Comparison of ENCODE assay signal across 8 cellular contexts in the genomic region with DNA sequence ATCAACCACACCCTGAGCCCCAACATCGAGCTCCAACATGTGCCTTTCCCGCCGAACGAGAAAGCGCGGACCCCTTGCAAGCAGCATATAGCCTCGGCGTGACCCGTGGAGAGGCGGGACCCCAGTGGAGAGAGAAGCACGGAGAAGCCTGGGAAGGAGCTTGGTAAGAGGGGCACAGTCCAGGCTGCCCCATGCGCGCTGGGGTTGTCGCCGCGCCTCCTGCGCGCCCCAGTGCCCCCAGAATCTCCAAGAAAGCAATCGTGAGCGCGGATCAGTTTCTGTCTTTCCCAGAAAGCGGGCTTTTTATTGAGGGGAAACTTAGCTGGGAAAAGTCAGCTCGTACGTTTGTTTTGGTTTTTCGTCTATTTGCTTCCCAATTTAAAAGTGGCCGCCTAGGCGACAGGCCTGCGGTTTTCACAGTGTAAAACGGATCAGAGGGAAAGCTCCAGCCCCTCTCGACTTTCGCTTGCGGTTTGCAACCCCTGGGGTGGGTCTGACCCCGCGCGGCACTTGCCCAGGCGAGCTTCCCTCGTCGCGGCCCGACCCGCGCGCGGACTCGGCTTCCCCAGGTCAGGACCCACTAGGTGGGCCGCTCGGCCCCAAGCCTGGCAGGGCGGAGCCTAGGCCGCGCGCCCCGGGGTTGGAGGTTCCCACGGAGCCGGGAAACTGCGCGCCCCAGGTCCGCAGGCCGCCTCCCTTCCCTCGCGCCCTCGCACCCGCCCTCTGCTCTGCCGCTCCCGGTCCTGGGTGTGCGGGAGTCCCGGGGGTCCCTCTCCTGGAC. TPM values are rescaled to one million over a fixed set of nuclear protein-coding genes. Genes with fewer than 3 reads are reported as not detected.
DNase-seq lines count a peak whose midpoint lies in the region; ATAC-seq and TF ChIP-seq lines count a peak whose summit lies in the region.

No MANE protein-coding gene starts in this region.

- H3K27me3 ChIP-seq in upper lobe of left lung = peaks cover 0 to 12% (median 2%) of the 10 kb centered on the region in 4 donors

- H3K4me1 ChIP-seq in mesodermal cell (ENCODE audit: control insufficient read depth, insufficient read depth, low read length, poor library complexity, severe bottlenecking) (peaks cover 23% of the 10 kb centered on the region), upper lobe of left lung (peaks cover 24 to 39% (median 27%) of the 10 kb centered on the region in 4 donors)

- TF ChIP-seq POLR2A in upper lobe of left lung (IDR thresholded peaks at IDR 0.05) = no peak

- peaks cover 3% of the 10 kb centered on the region for H3K36me3 ChIP-seq in mesodermal cell (ENCODE audit: control insufficient read depth, insufficient read depth, low read length)
- no peaks in the 10 kb centered on the region for H3K36me3 ChIP-seq in upper lobe of left lung

- no peaks in the 10 kb centered on the region for H3K9me3 ChIP-seq in mesodermal cell (ENCODE audit: control insufficient read depth, low read length)
- no peaks in the 10 kb centered on the region for H3K9me3 ChIP-seq in upper lobe of left lung

- H3K4me3 ChIP-seq in mesodermal cell (ENCODE audit: extremely low read depth, insufficient read depth, low read length, poor library complexity, severe bottlenecking) (peak overlapping the region; percentile 81), upper lobe of left lung (peak overlapping the region; percentile 67 to 92 (median 74))

- no peak for TF ChIP-seq EP300 in upper lobe of left lung (IDR thresholded peaks at IDR 0.05)

- WGBS in mesodermal cell (ENCODE audit: insufficient coverage in 2 of 2), 2 experiments = 30 to 34% methylated on average over 43 to 47 of the region's 66 CpGs
- WGBS in upper lobe of left lung, 2 donors = 12 to 31% methylated on average over 50 to 66 of the region's 66 CpGs

- peak in 2 of 6 experiments; percentile 6 to 16 for TF ChIP-seq CTCF in upper lobe of left lung (IDR thresholded peaks at IDR 0.05)

- DNase-seq in DMS53 (lab: John Stamatoyannopoulos, UW) = peak; percentile 63
- no peak for DNase-seq in DMS53 treated with DMSO at 0.1 percent for 48 hours (lab: John Stamatoyannopoulos, UW; ENCODE audit: unreplicated experiment)
- DNase-seq in OCI-M1 (lab: John Stamatoyannopoulos, UW) = peak; percentile 64
- peak; percentile 73 for DNase-seq in ecto neural progenitor cell (ENCODE audit: low spot score)
- peak in 1 of 2 donors; percentile 91 for DNase-seq in upper lobe of left lung
- no peak for DNase-seq in cortex of kidney (lab: John Stamatoyannopoulos, UW)

- peak; percentile 35 to 69 for ATAC-seq in upper lobe of left lung (ENCODE audit: low FRiP score in 2 of 2)
- no peak for ATAC-seq in GM18498 (IDR thresholded peaks at IDR 0.05; ENCODE audit: unreplicated experiment)

- peak overlapping the region; percentile 97 for H3K27ac ChIP-seq in mesodermal cell (ENCODE audit: low read depth, low read length, severe bottlenecking)
- H3K27ac ChIP-seq in upper lobe of left lung = peak overlapping the region in 3 of 4 donors; percentile 14 to 75 (median 50)

RNA-seq across cellular contexts. Expression of gene SKIDA1, which starts 31.1 kb away (rescaled TPM):
- 11.4 TPM for polyA plus RNA-seq in mesodermal cell (2013, experiment 1 of 2)
- polyA plus RNA-seq in mesodermal cell (2013, experiment 2 of 2) = 10.3 TPM
- total RNA-seq in upper lobe of left lung = 1 to 10 TPM in 2 of 6 donors, under 1 TPM in 4; under 0.01 to 1.6 (median 0.86) TPM

RNA-seq across cellular contexts. Expression of gene MLLT10, which starts 39.6 kb away (rescaled TPM):
- polyA plus RNA-seq in mesodermal cell (2013, experiment 1 of 2) = 45.1 TPM
- 40.1 TPM for polyA plus RNA-seq in mesodermal cell (2013, experiment 2 of 2)
- 10 to 100 TPM; 40.1 to 63.9 (median 53.9) TPM for total RNA-seq in upper lobe of left lung

Comparison
In these comparisons a context has a peak if more than half of its experiments do, and no peak if none do; other contexts are left out.
1. DNase-seq: peak in DMS53 (single experiment), OCI-M1 (single experiment) and ecto neural progenitor cell (single experiment); none in DMS53 treated with DMSO at 0.1 percent for 48 hours (single experiment) and cortex of kidney (single experiment).